ENCODE assay signal across 13 cellular contexts in genomic region chr3:55169608-55170010, GRCh38.
DNase-seq lines count a peak whose midpoint lies in the region; ATAC-seq and TF ChIP-seq lines count a peak whose summit lies in the region.
"Had no signal": no experiment of that assay in that cellular context is flagged by ENCODE, and none has a peak within 500 bp of the region (broad histone marks: within the 10 kb centered on the region; RNA-seq: fewer than 3 reads in every experiment).

No MANE protein-coding gene starts in this region.

- no peak for TF ChIP-seq POLR2A in erythroblast (IDR thresholded peaks at IDR 0.05; ENCODE audit: low read length)

- ATAC-seq in GM18520 (IDR thresholded peaks at IDR 0.05; ENCODE audit: unreplicated experiment), result no peak
- no peak for ATAC-seq in HG03432 (IDR thresholded peaks at IDR 0.05; ENCODE audit: unreplicated experiment)
- ATAC-seq: activated CD4-positive, CD25-positive, alpha-beta regulatory T cell treated with anti-CD3 and anti-CD28 coated beads, Interleukin-2, amount 50 U/mL, for 24 hours; mucosa of descending colon had no signal

- DNase-seq in ELR (ENCODE audit: low read depth) (peak; percentile 99), RPMI7951 (ENCODE audit: low read depth) (peak; percentile 100), fibroblast of gingiva (ENCODE audit: low read depth) (peak; percentile 96), renal cortical epithelial cell (ENCODE audit: low read depth) (peak; percentile 71), erythroblast (lab: John Stamatoyannopoulos, UW) (no peak), anterior cingulate cortex (lab: John Stamatoyannopoulos, UW) (no peak)
- DNase-seq: adrenal gland, COR-L47, mucosa of descending colon, NCI-H1436 had no signal

Comparison
In these comparisons a context has a peak if more than half of its experiments do, and no peak if none do; other contexts are left out.
1. DNase-seq: peak in ELR (single experiment), RPMI7951 (single experiment), fibroblast of gingiva (single experiment) and renal cortical epithelial cell (single experiment); none in erythroblast (0 of 2) and anterior cingulate cortex (0 of 58).